ENCODE assay signal across 9 cellular contexts in genomic region chr4:154491341-154491679, GRCh38. TPM values are rescaled to one million over a fixed set of nuclear protein-coding genes. Genes with fewer than 3 reads are reported as not detected.
DNase-seq lines count a peak whose midpoint lies in the region; ATAC-seq and TF ChIP-seq lines count a peak whose summit lies in the region.
"Had no signal": no experiment of that assay in that cellular context is flagged by ENCODE, and none has a peak within 500 bp of the region (broad histone marks: within the 10 kb centered on the region; RNA-seq: fewer than 3 reads in every experiment).

No MANE protein-coding gene starts in this region.

- H2BK12ac ChIP-seq in trophoblast cell (ENCODE audit: low read length): no peak overlapping the region

- H3K4ac ChIP-seq in trophoblast cell (ENCODE audit: low read depth, low read length): no peak overlapping the region

- no peak overlapping the region for H3K14ac ChIP-seq in trophoblast cell (ENCODE audit: low read length)

- peaks cover 48% of the 10 kb centered on the region for H3K27me3 Mint-ChIP-seq in T-helper 17 cell

- H4K91ac ChIP-seq in trophoblast cell (ENCODE audit: low read depth, low read length): no peak overlapping the region

- H2BK5ac ChIP-seq in trophoblast cell (ENCODE audit: low read depth, low read length, poor library complexity): no peak overlapping the region

- no peaks in the 10 kb centered on the region for H3K79me1 ChIP-seq in trophoblast cell (ENCODE audit: low read length)

- H4K12ac ChIP-seq in trophoblast cell (ENCODE audit: low read depth, low read length): no peak overlapping the region

- peak overlapping the region; percentile 84 for H3K4me3 Mint-ChIP-seq in T-helper 17 cell

- DNase-seq in T-helper 17 cell: no peak
- DNase-seq in fibroblast of mammary gland (ENCODE audit: low read depth): peak; percentile 15
- no peak for DNase-seq in trophoblast cell
- DNase-seq in COLO829 (ENCODE audit: low spot score): no peak
- no peak for DNase-seq in Ammon's horn (ENCODE audit: low spot score)

- WGBS in trophoblast cell (ENCODE audit: extremely low coverage, insufficient coverage, insufficient read length): no CpG with 5 or more reads among the region's 11 CpGs

- no peak overlapping the region for H4K8ac ChIP-seq in trophoblast cell (ENCODE audit: low read depth, low read length)

- H3K23ac ChIP-seq in trophoblast cell (ENCODE audit: low read length): no peak overlapping the region

- ATAC-seq in GM18505 (IDR thresholded peaks at IDR 0.05; ENCODE audit: unreplicated experiment): peak; percentile 32
- ATAC-seq in HG03045 (IDR thresholded peaks at IDR 0.05; ENCODE audit: unreplicated experiment): peak; percentile 29
- no peak for ATAC-seq in T-helper 17 cell

- TF ChIP-seq CTCF in fibroblast of mammary gland (conservative IDR thresholded peaks at IDR 0.05; ENCODE audit: control insufficient read depth, insufficient read depth, low read depth, low read length): no peak

- H3K9ac ChIP-seq in trophoblast cell (ENCODE audit: low read length): no peak overlapping the region

- H2AFZ ChIP-seq in ACC112 (ENCODE audit: low read length, unreplicated experiment) (no peak overlapping the region), trophoblast cell (ENCODE audit: insufficient read depth, low read length, poor library complexity) (no peak overlapping the region)

- no peak overlapping the region for H3K27ac Mint-ChIP-seq in T-helper 17 cell

- no peak for TF ChIP-seq POLR2A in GM18505 (IDR thresholded peaks at IDR 0.05; ENCODE audit: borderline replicate concordance, extremely low read depth, insufficient read depth, insufficient read length)

- H3K36me3 Mint-ChIP-seq in T-helper 17 cell (ENCODE audit: low read depth): peaks cover 6% of the 10 kb centered on the region

- peaks cover 95% of the 10 kb centered on the region for H3K27me3 ChIP-seq in ACC112 (ENCODE audit: insufficient read depth, low read length)
- H3K27me3 ChIP-seq in trophoblast cell (ENCODE audit: insufficient read depth, low read length): peaks cover 38% of the 10 kb centered on the region

- H3K9me3 ChIP-seq in T-helper 17 cell (ENCODE audit: control insufficient read depth, low read length, poor library complexity, severe bottlenecking): peaks cover 3% of the 10 kb centered on the region
- H3K9me3 ChIP-seq in trophoblast cell (ENCODE audit: insufficient read depth, low read depth, low read length): peaks cover 22% of the 10 kb centered on the region

- H3K79me2 ChIP-seq in ACC112 (ENCODE audit: control insufficient read depth, insufficient read depth, low read length, unreplicated experiment) (no peaks in the 10 kb centered on the region), trophoblast cell (ENCODE audit: control insufficient read depth, insufficient read depth, low read length, poor library complexity) (no peaks in the 10 kb centered on the region)

- H3K4me3 ChIP-seq in ACC112 (ENCODE audit: low read depth, low read length) (peak overlapping the region; percentile 63), fibroblast of mammary gland (ENCODE audit: control insufficient read depth, low read depth, low read length) (peak overlapping the region; percentile 10), trophoblast cell (ENCODE audit: low read depth, low read length) (no peak overlapping the region)

- H3K27ac ChIP-seq in ACC112 (ENCODE audit: low read depth, low read length) (no peak overlapping the region), trophoblast cell (ENCODE audit: low read depth, low read length) (no peak overlapping the region)

- peak overlapping the region; percentile 49 for H3K4me2 ChIP-seq in trophoblast cell (ENCODE audit: low read length)

- H2AK5ac ChIP-seq in trophoblast cell (ENCODE audit: low read length): no peak overlapping the region

- H3K4me1 ChIP-seq in ACC112 (ENCODE audit: control insufficient read depth, insufficient read depth, low read length, unreplicated experiment) (peaks cover 4% of the 10 kb centered on the region), trophoblast cell (ENCODE audit: control insufficient read depth in 1 of 2, insufficient read depth in 2 of 2, low read length in 2 of 2) (peaks cover 9 to 11% of the 10 kb centered on the region in 2 experiments)

- H2BK120ac ChIP-seq in trophoblast cell (ENCODE audit: insufficient read depth, low read length, poor library complexity): no peak overlapping the region

- no peak overlapping the region for H3K18ac ChIP-seq in trophoblast cell (ENCODE audit: low read length)

- H3K36me3 ChIP-seq in ACC112 (ENCODE audit: insufficient read depth, low read length) (no peaks in the 10 kb centered on the region), trophoblast cell (ENCODE audit: control insufficient read depth in 1 of 2, insufficient read depth in 2 of 2, low read length in 2 of 2) (no peaks in the 10 kb centered on the region)

- H3K4me1 Mint-ChIP-seq in T-helper 17 cell: peaks cover 11% of the 10 kb centered on the region

RNA-seq across cellular contexts. Expression of gene DCHS2, which starts 0.3 kb away (rescaled TPM):
- under 1 TPM; 0.12 to 0.21 TPM for total RNA-seq in T-helper 17 cell
- polyA plus RNA-seq in trophoblast cell (2013): 0.04 TPM in 2 replicates
- total RNA-seq: glomerular endothelial cell had no signal

RNA-seq across cellular contexts. Expression of gene PLRG1, which starts 58.9 kb away (rescaled TPM):
- 10 to 100 TPM; 42.5 to 49.7 TPM for total RNA-seq in T-helper 17 cell
- 86.8 and 95.1 TPM in 2 replicates for polyA plus RNA-seq in trophoblast cell (2013)
